1 cellular context compared by ENCODE assay signal in genomic region chr11:75174781-75175370, GRCh38.
A peak's percentile ranks its signal among the peaks of the same experiment; 100 is the strongest.
TF ChIP-seq lines count a peak whose summit lies in the region.

No MANE protein-coding gene starts in this region.

TF ChIP-seq in SK-N-SH, 30 proteins besides CTCF, POLR2A, EP300 and RAD21 (continued from another document):
- peak; percentile 59; the same call in 1 of the 2 replicates for TF ChIP-seq USF1 (IDR thresholded peaks at IDR 0.05; ENCODE audit: borderline replicate concordance, low read depth)
